In the genomic region with DNA sequence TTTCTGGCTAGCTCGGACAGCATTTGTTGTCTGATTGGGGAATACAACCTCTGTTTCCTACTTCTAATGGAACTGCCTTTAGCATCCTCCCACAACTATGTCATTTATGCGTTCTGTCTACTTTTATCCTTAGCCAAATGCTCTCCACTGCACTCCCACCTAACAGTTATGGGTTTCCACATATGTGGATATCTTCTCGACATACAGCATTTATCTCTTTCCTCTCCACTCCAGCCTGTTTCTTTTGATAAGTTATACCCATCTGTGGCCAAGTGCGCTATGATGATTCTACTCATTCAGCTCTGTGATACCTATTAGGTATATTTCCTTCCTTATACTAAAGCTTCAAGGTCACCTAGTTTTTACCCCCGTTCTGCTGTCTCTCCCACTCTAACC, we compare ENCODE assay signal across 28 cellular contexts.
"Had no signal": no experiment of that assay in that cellular context is flagged by ENCODE, and none has a peak within 500 bp of the region (broad histone marks: within the 10 kb centered on the region; RNA-seq: fewer than 3 reads in every experiment).

No MANE protein-coding gene starts in this region.

- H3K9me3 ChIP-seq: ascending aorta had no signal

- ATAC-seq: activated CD4-positive, CD25-positive, alpha-beta regulatory T cell treated with anti-CD3 and anti-CD28 coated beads, Interleukin-2, amount 50 U/mL, for 24 hours; activated CD8-positive, alpha-beta memory T cell treated with anti-CD3 and anti-CD28 coated beads, Interleukin-2, amount 10 ng/mL, durations not matched to agents 7 days and 5 days; activated CD8-positive, alpha-beta T cell treated with anti-CD3 and anti-CD28 coated beads for 36 hours; activated naive CD8-positive, alpha-beta T cell treated with anti-CD3 and anti-CD28 coated beads, Interleukin-2, amount 50 U/mL, for 24 hours; esophagus mucosa; T-helper 17 cell had no signal

- H3K36me3 ChIP-seq: ascending aorta, breast epithelium, cardiac muscle cell, WERI-Rb-1 had no signal

- H3K27me3 ChIP-seq: ascending aorta, breast epithelium, cardiac muscle cell, dorsolateral prefrontal cortex had no signal

- H3K4me3 ChIP-seq: ascending aorta, breast epithelium, cardiac muscle cell, coronary artery, dorsolateral prefrontal cortex had no signal

- DNase-seq: activated B cell treated with CpG ODN at 0.5 μM for 24 hours; activated CD4-positive, alpha-beta T cell treated with anti-CD3 and anti-CD28 coated beads for 48 hours; activated CD4-positive, alpha-beta T cell treated with anti-CD3 and anti-CD28 coated beads, Interleukin-2, amount 50 U/mL, for 1 hour; activated CD4-positive, alpha-beta T cell treated with anti-CD3 and anti-CD28 coated beads, Interleukin-2, amount 50 U/mL, for 48 hours; activated CD8-positive, alpha-beta memory T cell treated with anti-CD3 and anti-CD28 coated beads, Interleukin-2, amount 10 ng/mL, durations not matched to agents 7 days and 5 days; activated CD8-positive, alpha-beta memory T cell treated with anti-CD3 and anti-CD28 coated beads, Interleukin-2, amount 50 U/mL, for 4 hours; activated CD8-positive, alpha-beta T cell treated with anti-CD3 and anti-CD28 coated beads for 36 hours; activated effector memory CD4-positive, alpha-beta T cell treated with anti-CD3 and anti-CD28 coated beads, Interleukin-2, amount 50 U/mL, for 16 hours; activated naive CD4-positive, alpha-beta T cell treated with anti-CD3 and anti-CD28 coated beads for 36 hours; activated naive CD8-positive, alpha-beta T cell treated with anti-CD3 and anti-CD28 coated beads for 36 hours; activated naive CD8-positive, alpha-beta T cell treated with anti-CD3 and anti-CD28 coated beads, Interleukin-2, amount 50 U/mL, for 24 hours; activated T-cell treated with anti-CD3 and anti-CD28 coated beads, Interleukin-2, amount 50 U/mL, for 1 hour; activated T-cell treated with anti-CD3 and anti-CD28 coated beads, Interleukin-2, amount 50 U/mL, for 48 hours; dorsolateral prefrontal cortex; effector memory CD4-positive, alpha-beta T cell; endodermal cell; foreskin fibroblast; head of caudate nucleus; T-helper 1 cell; T-helper 17 cell; T1000; WERI-Rb-1 had no signal

- H3K27ac ChIP-seq: ascending aorta, breast epithelium, cardiac muscle cell, coronary artery, WERI-Rb-1 had no signal

- H3K4me1 ChIP-seq: ascending aorta, breast epithelium had no signal
